Comparison of ENCODE assay signal across 1 cellular context in genomic region chr11:72113170-72113808, GRCh38.
TF ChIP-seq lines count a peak whose summit lies in the region.

No MANE protein-coding gene starts in this region.

TF ChIP-seq in endothelial cell of umbilical vein, 7 proteins besides CTCF, POLR2A, EP300 and RAD21:
- TF ChIP-seq, protein P1, sequence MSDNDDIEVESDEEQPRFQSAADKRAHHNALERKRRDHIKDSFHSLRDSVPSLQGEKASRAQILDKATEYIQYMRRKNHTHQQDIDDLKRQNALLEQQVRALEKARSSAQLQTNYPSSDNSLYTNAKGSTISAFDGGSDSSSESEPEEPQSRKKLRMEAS (IDR thresholded peaks at IDR 0.05; ENCODE audit: insufficient read depth, insufficient read length), result no peak
- TF ChIP-seq FOS (IDR thresholded peaks at IDR 0.05; ENCODE audit: borderline replicate concordance, insufficient read depth, low read length), result no peak
- no peak for TF ChIP-seq EZH2 (IDR thresholded peaks at IDR 0.05; ENCODE audit: borderline replicate concordance, low read depth, low read length, severe bottlenecking)
- no peak for TF ChIP-seq GATA2 (IDR thresholded peaks at IDR 0.05; ENCODE audit: insufficient read depth, insufficient read length, low read depth, low read length)
- no peak for TF ChIP-seq POLR2AphosphoS5 (IDR thresholded peaks at IDR 0.05; ENCODE audit: insufficient read depth, low read depth, low read length)
- no peak for TF ChIP-seq MYC (IDR thresholded peaks at IDR 0.05; ENCODE audit: low read depth, low read length)
- TF ChIP-seq JUN (IDR thresholded peaks at IDR 0.05; ENCODE audit: borderline replicate concordance, insufficient read depth, insufficient read length, low read depth), result no peak
TF ChIP-seq in endothelial cell of umbilical vein: peak in this region for 0.
